In genomic region chr12:48890657-48891418, GRCh38 we compare ENCODE assay signal across 8 cellular contexts.
DNase-seq lines count a peak whose midpoint lies in the region; ATAC-seq and TF ChIP-seq lines count a peak whose summit lies in the region.

No MANE protein-coding gene starts in this region.

- peak; percentile 76 for TF ChIP-seq CTCF in LNCaP clone FGC (IDR thresholded peaks at IDR 0.05; ENCODE audit: control insufficient read depth, extremely low read depth, insufficient read depth)

- H3K27ac Mint-ChIP-seq in stimulated activated naive CD8-positive, alpha-beta T cell treated with anti-CD3 and anti-CD28 coated beads, Interleukin-15, amount 100 ng/mL, for 72 hours = peak overlapping the region in 1 of 2 donors; percentile 86

- H3K4me3 ChIP-seq in LNCaP clone FGC (ENCODE audit: low read depth, low read length) (no peak overlapping the region), neuron (ENCODE audit: low read length) (peak overlapping the region; percentile 46)

- H3K4me3 Mint-ChIP-seq in stimulated activated naive CD8-positive, alpha-beta T cell treated with anti-CD3 and anti-CD28 coated beads, Interleukin-15, amount 100 ng/mL, for 72 hours = peak overlapping the region; percentile 32 to 45

- H3K9me3 Mint-ChIP-seq in stimulated activated naive CD8-positive, alpha-beta T cell treated with anti-CD3 and anti-CD28 coated beads, Interleukin-15, amount 100 ng/mL, for 72 hours = no peaks in the 10 kb centered on the region

- peaks cover 19% of the 10 kb centered on the region for H3K27me3 Mint-ChIP-seq in stimulated activated naive CD8-positive, alpha-beta T cell treated with anti-CD3 and anti-CD28 coated beads, Interleukin-15, amount 100 ng/mL, for 72 hours

- DNase-seq in 8988T (peak; percentile 43), LNCaP clone FGC (ENCODE audit: low read depth) (no peak), SHP77 (lab: John Stamatoyannopoulos, UW) (peak; percentile 63 to 65), foreskin melanocyte (peak; percentile 53)
- peak; percentile 90 for DNase-seq in activated effector memory CD4-positive, alpha-beta T cell treated with anti-CD3 and anti-CD28 coated beads, Interleukin-2, amount 50 U/mL, for 16 hours
- peak; percentile 75 to 81 for DNase-seq in stimulated activated naive CD8-positive, alpha-beta T cell treated with anti-CD3 and anti-CD28 coated beads, Interleukin-15, amount 100 ng/mL, for 72 hours

- H3K9me3 ChIP-seq in neuron (ENCODE audit: low read length) = no peaks in the 10 kb centered on the region

- peaks cover 10% of the 10 kb centered on the region for H3K4me1 ChIP-seq in neuron (ENCODE audit: insufficient read depth, low read length)

- no peaks in the 10 kb centered on the region for H3K27me3 ChIP-seq in neuron (ENCODE audit: insufficient read depth, low read length)

- H2AFZ ChIP-seq in neuron (ENCODE audit: low read depth, low read length) = peak overlapping the region; percentile 76

- peaks cover 11% of the 10 kb centered on the region for H3K4me1 Mint-ChIP-seq in stimulated activated naive CD8-positive, alpha-beta T cell treated with anti-CD3 and anti-CD28 coated beads, Interleukin-15, amount 100 ng/mL, for 72 hours

- no peaks in the 10 kb centered on the region for H3K36me3 ChIP-seq in neuron (ENCODE audit: insufficient read depth, low read length)

- peak; percentile 53 for ATAC-seq in GM18907 (IDR thresholded peaks at IDR 0.05; ENCODE audit: unreplicated experiment)
- ATAC-seq in stimulated activated naive CD8-positive, alpha-beta T cell treated with anti-CD3 and anti-CD28 coated beads, Interleukin-15, amount 100 ng/mL, for 72 hours = peak; percentile 99
